Comparison of ENCODE assay signal across 2 cellular contexts in the genomic region with DNA sequence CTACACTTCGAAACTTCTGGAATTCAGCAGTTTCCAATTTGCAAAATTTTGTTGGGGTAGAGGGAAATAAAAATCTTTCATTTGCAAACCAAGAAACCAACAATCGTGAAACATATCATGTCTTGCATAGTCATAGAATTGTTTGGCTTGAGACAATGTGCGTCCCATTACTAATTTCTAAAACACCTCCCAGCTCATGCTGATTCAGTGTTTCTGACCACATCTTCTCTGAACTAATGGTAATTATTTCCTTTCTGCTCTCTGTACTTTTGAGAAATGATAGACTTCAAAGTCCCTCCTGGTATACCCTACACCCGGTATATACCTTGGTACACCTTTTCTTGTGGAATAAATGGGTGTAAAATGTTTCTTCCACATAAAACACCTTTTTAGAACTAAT.
TF ChIP-seq lines count a peak whose summit lies in the region.

No MANE protein-coding gene starts in this region.

TF ChIP-seq in K562, 482 proteins besides CTCF, POLR2A, EP300 and RAD21:
- TF ChIP-seq PCBP2 (IDR thresholded peaks at IDR 0.05; ENCODE audit: low read depth, low read length, poor library complexity, severe bottlenecking) (no peak), GATAD2B (IDR thresholded peaks at IDR 0.05; ENCODE audit: borderline replicate concordance) (no peak), ZNF263 (CRISPR knock-in tag; IDR thresholded peaks at IDR 0.05; ENCODE audit: borderline replicate concordance) (no peak), ZNF224 (CRISPR knock-in tag; IDR thresholded peaks at IDR 0.05) (no peak), CCAR2 (IDR thresholded peaks at IDR 0.05; ENCODE audit: low read depth, low read length) (no peak), HNRNPUL1 (IDR thresholded peaks at IDR 0.05; ENCODE audit: low read length) (no peak), ZZZ3 (IDR thresholded peaks at IDR 0.05) (no peak), ZKSCAN8 (CRISPR knock-in tag; IDR thresholded peaks at IDR 0.05) (no peak), ESRRA (IDR thresholded peaks at IDR 0.05; ENCODE audit: borderline replicate concordance, low read depth) (no peak), ZSCAN32 (CRISPR knock-in tag; IDR thresholded peaks at IDR 0.05) (no peak), HMG20A (CRISPR knock-in tag; conservative IDR thresholded peaks at IDR 0.05) (no peak), ZNF184 (CRISPR knock-in tag; IDR thresholded peaks at IDR 0.05) (no peak), ZNF444 (CRISPR knock-in tag; IDR thresholded peaks at IDR 0.05) (no peak)
- TF ChIP-seq, protein P1, sequence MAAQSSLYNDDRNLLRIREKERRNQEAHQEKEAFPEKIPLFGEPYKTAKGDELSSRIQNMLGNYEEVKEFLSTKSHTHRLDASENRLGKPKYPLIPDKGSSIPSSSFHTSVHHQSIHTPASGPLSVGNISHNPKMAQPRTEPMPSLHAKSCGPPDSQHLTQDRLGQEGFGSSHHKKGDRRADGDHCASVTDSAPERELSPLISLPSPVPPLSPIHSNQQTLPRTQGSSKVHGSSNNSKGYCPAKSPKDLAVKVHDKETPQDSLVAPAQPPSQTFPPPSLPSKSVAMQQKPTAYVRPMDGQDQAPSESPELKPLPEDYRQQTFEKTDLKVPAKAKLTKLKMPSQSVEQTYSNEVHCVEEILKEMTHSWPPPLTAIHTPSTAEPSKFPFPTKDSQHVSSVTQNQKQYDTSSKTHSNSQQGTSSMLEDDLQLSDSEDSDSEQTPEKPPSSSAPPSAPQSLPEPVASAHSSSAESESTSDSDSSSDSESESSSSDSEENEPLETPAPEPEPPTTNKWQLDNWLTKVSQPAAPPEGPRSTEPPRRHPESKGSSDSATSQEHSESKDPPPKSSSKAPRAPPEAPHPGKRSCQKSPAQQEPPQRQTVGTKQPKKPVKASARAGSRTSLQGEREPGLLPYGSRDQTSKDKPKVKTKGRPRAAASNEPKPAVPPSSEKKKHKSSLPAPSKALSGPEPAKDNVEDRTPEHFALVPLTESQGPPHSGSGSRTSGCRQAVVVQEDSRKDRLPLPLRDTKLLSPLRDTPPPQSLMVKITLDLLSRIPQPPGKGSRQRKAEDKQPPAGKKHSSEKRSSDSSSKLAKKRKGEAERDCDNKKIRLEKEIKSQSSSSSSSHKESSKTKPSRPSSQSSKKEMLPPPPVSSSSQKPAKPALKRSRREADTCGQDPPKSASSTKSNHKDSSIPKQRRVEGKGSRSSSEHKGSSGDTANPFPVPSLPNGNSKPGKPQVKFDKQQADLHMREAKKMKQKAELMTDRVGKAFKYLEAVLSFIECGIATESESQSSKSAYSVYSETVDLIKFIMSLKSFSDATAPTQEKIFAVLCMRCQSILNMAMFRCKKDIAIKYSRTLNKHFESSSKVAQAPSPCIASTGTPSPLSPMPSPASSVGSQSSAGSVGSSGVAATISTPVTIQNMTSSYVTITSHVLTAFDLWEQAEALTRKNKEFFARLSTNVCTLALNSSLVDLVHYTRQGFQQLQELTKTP (IDR thresholded peaks at IDR 0.05; ENCODE audit: low read depth in 1 of 2, partially characterized antibody in 2 of 2): no peak
- TF ChIP-seq, protein P2, sequence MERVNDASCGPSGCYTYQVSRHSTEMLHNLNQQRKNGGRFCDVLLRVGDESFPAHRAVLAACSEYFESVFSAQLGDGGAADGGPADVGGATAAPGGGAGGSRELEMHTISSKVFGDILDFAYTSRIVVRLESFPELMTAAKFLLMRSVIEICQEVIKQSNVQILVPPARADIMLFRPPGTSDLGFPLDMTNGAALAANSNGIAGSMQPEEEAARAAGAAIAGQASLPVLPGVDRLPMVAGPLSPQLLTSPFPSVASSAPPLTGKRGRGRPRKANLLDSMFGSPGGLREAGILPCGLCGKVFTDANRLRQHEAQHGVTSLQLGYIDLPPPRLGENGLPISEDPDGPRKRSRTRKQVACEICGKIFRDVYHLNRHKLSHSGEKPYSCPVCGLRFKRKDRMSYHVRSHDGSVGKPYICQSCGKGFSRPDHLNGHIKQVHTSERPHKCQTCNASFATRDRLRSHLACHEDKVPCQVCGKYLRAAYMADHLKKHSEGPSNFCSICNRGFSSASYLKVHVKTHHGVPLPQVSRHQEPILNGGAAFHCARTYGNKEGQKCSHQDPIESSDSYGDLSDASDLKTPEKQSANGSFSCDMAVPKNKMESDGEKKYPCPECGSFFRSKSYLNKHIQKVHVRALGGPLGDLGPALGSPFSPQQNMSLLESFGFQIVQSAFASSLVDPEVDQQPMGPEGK (CRISPR knock-in tag; IDR thresholded peaks at IDR 0.05; ENCODE audit: borderline replicate concordance): no peak
- TF ChIP-seq, protein P3, sequence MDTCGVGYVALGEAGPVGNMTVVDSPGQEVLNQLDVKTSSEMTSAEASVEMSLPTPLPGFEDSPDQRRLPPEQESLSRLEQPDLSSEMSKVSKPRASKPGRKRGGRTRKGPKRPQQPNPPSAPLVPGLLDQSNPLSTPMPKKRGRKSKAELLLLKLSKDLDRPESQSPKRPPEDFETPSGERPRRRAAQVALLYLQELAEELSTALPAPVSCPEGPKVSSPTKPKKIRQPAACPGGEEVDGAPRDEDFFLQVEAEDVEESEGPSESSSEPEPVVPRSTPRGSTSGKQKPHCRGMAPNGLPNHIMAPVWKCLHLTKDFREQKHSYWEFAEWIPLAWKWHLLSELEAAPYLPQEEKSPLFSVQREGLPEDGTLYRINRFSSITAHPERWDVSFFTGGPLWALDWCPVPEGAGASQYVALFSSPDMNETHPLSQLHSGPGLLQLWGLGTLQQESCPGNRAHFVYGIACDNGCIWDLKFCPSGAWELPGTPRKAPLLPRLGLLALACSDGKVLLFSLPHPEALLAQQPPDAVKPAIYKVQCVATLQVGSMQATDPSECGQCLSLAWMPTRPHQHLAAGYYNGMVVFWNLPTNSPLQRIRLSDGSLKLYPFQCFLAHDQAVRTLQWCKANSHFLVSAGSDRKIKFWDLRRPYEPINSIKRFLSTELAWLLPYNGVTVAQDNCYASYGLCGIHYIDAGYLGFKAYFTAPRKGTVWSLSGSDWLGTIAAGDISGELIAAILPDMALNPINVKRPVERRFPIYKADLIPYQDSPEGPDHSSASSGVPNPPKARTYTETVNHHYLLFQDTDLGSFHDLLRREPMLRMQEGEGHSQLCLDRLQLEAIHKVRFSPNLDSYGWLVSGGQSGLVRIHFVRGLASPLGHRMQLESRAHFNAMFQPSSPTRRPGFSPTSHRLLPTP (IDR thresholded peaks at IDR 0.05; ENCODE audit: borderline replicate concordance, extremely low read depth, insufficient read length): no peak

TF ChIP-seq in GM12891, 5 proteins besides CTCF, POLR2A, EP300 and RAD21:
- TF ChIP-seq POLR2AphosphoS5 (IDR thresholded peaks at IDR 0.05; ENCODE audit: low read depth, low read length): no peak
- TF ChIP-seq PAX5 (IDR thresholded peaks at IDR 0.05; ENCODE audit: insufficient read depth, low read length, severe bottlenecking): no peak
- no peak for TF ChIP-seq TAF1 (IDR thresholded peaks at IDR 0.05; ENCODE audit: low read depth, low read length)
- no peak for TF ChIP-seq POU2F2 (IDR thresholded peaks at IDR 0.05; ENCODE audit: low read depth, low read length)
- TF ChIP-seq SPI1 (IDR thresholded peaks at IDR 0.05; ENCODE audit: low read depth, low read length): no peak
